Comparison of ENCODE assay signal across 17 cellular contexts in the genomic region with DNA sequence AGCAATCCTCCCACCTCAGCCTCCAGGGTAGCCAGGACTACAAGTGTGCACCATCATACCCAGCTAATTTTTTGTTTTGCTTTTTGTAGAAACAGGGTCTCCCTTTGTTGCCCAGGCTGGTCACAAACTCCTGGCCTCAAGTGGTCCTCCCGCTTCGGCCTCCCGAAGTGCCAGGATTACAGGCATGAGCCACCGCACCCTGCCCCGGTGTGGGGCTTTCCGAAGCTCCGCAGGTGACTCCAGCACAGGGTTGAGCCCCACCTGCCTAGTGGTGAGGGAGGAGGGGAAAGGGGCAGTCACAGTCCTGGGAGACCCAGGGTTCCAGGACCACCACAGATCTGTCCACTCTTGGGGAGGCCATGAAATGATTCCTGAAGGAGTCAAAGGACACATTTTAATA. TPM values are rescaled to one million over a fixed set of nuclear protein-coding genes. Genes with fewer than 3 reads are reported as not detected.
A peak's percentile ranks its signal among the peaks of the same experiment; 100 is the strongest.
DNase-seq lines count a peak whose midpoint lies in the region; ATAC-seq and TF ChIP-seq lines count a peak whose summit lies in the region.
"Had no signal": no experiment of that assay in that cellular context is flagged by ENCODE, and none has a peak within 500 bp of the region (broad histone marks: within the 10 kb centered on the region; RNA-seq: fewer than 3 reads in every experiment).

No MANE protein-coding gene starts in this region.

- CTCF ChIA-PET in PC-9 (lab: Charles Lee): interaction anchor here (0.6 to 2.1 kb wide), 20 partner anchors 16 to 486 kb away, joined by 3 to 43 read pairs (median 4); a partner anchor contains a TSS

- WGBS in right lobe of liver (ENCODE audit: insufficient coverage, low coverage, low lambda C conversion rate, missing lambda C conversion rate): no CpG with 5 or more reads among the region's 7 CpGs

- H3K27me3 Mint-ChIP-seq in GM23338 (ENCODE audit: insufficient read depth, low read depth, poor library complexity): peaks cover 7% of the 10 kb centered on the region
- no peaks in the 10 kb centered on the region for H3K27me3 Mint-ChIP-seq in activated naive CD8-positive, alpha-beta T cell treated with anti-CD3 and anti-CD28 coated beads for 36 hours

- H3K36me3 Mint-ChIP-seq in GM23338 (ENCODE audit: low read depth): no peaks in the 10 kb centered on the region
- no peaks in the 10 kb centered on the region for H3K36me3 Mint-ChIP-seq in activated naive CD8-positive, alpha-beta T cell treated with anti-CD3 and anti-CD28 coated beads for 36 hours

- DNase-seq in GM23338 (ENCODE audit: low spot score) (no peak), PC-9 (no peak), right lobe of liver (peak in 2 of 3 donors; percentile 16 to 53), occipital lobe (lab: John Stamatoyannopoulos, UW) (no peak), ecto neural progenitor cell (ENCODE audit: low spot score) (no peak)
- no peak for DNase-seq in activated naive CD8-positive, alpha-beta T cell treated with anti-CD3 and anti-CD28 coated beads for 36 hours

- H3K4me1 ChIP-seq in GM23338 (ENCODE audit: insufficient read depth): peaks cover 6% of the 10 kb centered on the region; the same call in 1 of the 2 replicates
- peaks cover 5% of the 10 kb centered on the region; the same call in 1 of the 2 replicates for H3K4me1 ChIP-seq in PC-9 (replicated peaks; ENCODE audit: insufficient read depth)
- H3K4me1 ChIP-seq in right lobe of liver: peaks cover 0 to 20% (median 6%) of the 10 kb centered on the region in 4 donors
- peaks cover 9% of the 10 kb centered on the region for H3K4me1 ChIP-seq in skeletal muscle satellite cell (ENCODE audit: control insufficient read depth, insufficient read depth, low read length)

- H3K27me3 ChIP-seq in GM23338 (ENCODE audit: insufficient read depth) (no peaks in the 10 kb centered on the region), PC-9 (ENCODE audit: insufficient read depth, low read depth) (no peaks in the 10 kb centered on the region), right lobe of liver (no peaks in the 10 kb centered on the region), skeletal muscle satellite cell (ENCODE audit: control insufficient read depth, insufficient read depth, low read length) (no peaks in the 10 kb centered on the region)
- H3K27me3 ChIP-seq: breast epithelium had no signal

- H3K27ac ChIP-seq in GM23338 (ENCODE audit: low read depth): no peak overlapping the region
- H3K27ac ChIP-seq in PC-9: no peak overlapping the region
- H3K27ac ChIP-seq in right lobe of liver: no peak overlapping the region
- H3K27ac ChIP-seq: neutrophil had no signal

- no TSS peak for BruUV-seq in PC-9 (replicated peaks; lab: Mats Ljungman, UMichigan)

- H3K4me3 Mint-ChIP-seq in GM23338: no peak overlapping the region
- H3K4me3 Mint-ChIP-seq in activated naive CD8-positive, alpha-beta T cell treated with anti-CD3 and anti-CD28 coated beads for 36 hours: no peak overlapping the region
- H3K4me3 Mint-ChIP-seq: activated naive CD8-positive, alpha-beta T cell treated with anti-CD3 and anti-CD28 coated beads, Interleukin-2, amount 50 U/mL, for 24 hours; dendritic cell treated with granulocyte-macrophage colony-stimulating factor and Interleukin-4, amounts not matched to agents 40 ng/mL and 50 ng/mL, for 4 days; stimulated activated naive CD8-positive, alpha-beta T cell treated with anti-CD3 and anti-CD28 coated beads, Interleukin-15, Interleukin-2, amounts not matched to agents 100 ng/mL and 50 ng/mL, for 24 hours had no signal

- H3F3A ChIP-seq in GM23338 (replicated peaks; ENCODE audit: low read depth) (no peaks in the 10 kb centered on the region), PC-9 (ENCODE audit: insufficient read depth, low read depth) (peaks cover 6% of the 10 kb centered on the region; the same call in 1 of the 2 replicates)

- H3K9me3 ChIP-seq in PC-9 (ENCODE audit: insufficient read depth, low read depth): no peaks in the 10 kb centered on the region
- no peaks in the 10 kb centered on the region for H3K9me3 ChIP-seq in right lobe of liver
- no peaks in the 10 kb centered on the region for H3K9me3 ChIP-seq in skeletal muscle satellite cell (replicated peaks; ENCODE audit: low read length)
- H3K9me3 ChIP-seq: breast epithelium, neutrophil had no signal

- no peaks in the 10 kb centered on the region for H3K9me2 ChIP-seq in GM23338 (ENCODE audit: insufficient read depth)
- H3K9me2 ChIP-seq in PC-9 (ENCODE audit: insufficient read depth): no peaks in the 10 kb centered on the region

- peaks cover 4% of the 10 kb centered on the region; the same call in 1 of the 3 replicates for H3K9me3 Mint-ChIP-seq in GM23338
- H3K9me3 Mint-ChIP-seq in activated naive CD8-positive, alpha-beta T cell treated with anti-CD3 and anti-CD28 coated beads for 36 hours: no peaks in the 10 kb centered on the region
- H3K9me3 Mint-ChIP-seq: activated naive CD8-positive, alpha-beta T cell treated with anti-CD3 and anti-CD28 coated beads, Interleukin-2, amount 50 U/mL, for 24 hours; dendritic cell treated with granulocyte-macrophage colony-stimulating factor and Interleukin-4, amounts not matched to agents 40 ng/mL and 50 ng/mL, for 4 days; stimulated activated naive CD8-positive, alpha-beta T cell treated with anti-CD3 and anti-CD28 coated beads, Interleukin-15, Interleukin-2, amounts not matched to agents 100 ng/mL and 50 ng/mL, for 24 hours had no signal

- intact Hi-C loops in PC-9 (cut with micrococcal nuclease; ENCODE audit: unreplicated experiment): no loop called here
- intact Hi-C loops in right lobe of liver (cut with DNase I): loop anchor here in 1 of 2 donors (5.0 kb wide), 1 partner anchor 59 kb away; no protein-coding TSS in a partner anchor

- H2AFZ ChIP-seq in GM23338 (no peak overlapping the region), PC-9 (no peak overlapping the region)

- H4K20me1 ChIP-seq in GM23338 (replicated peaks; ENCODE audit: insufficient read depth) (no peaks in the 10 kb centered on the region), PC-9 (ENCODE audit: insufficient read depth) (no peaks in the 10 kb centered on the region)

- H3K36me3 ChIP-seq in GM23338 (ENCODE audit: insufficient read depth) (no peaks in the 10 kb centered on the region), PC-9 (ENCODE audit: low read depth) (no peaks in the 10 kb centered on the region), right lobe of liver (peaks cover 0 to 9% (median 2%) of the 10 kb centered on the region in 4 donors), skeletal muscle satellite cell (ENCODE audit: insufficient read depth, low read length) (no peaks in the 10 kb centered on the region)
- H3K36me3 ChIP-seq: breast epithelium, neutrophil had no signal

- H3K4me1 Mint-ChIP-seq in GM23338: peaks cover 18% of the 10 kb centered on the region
- H3K4me1 Mint-ChIP-seq in activated naive CD8-positive, alpha-beta T cell treated with anti-CD3 and anti-CD28 coated beads for 36 hours: peaks cover 2% of the 10 kb centered on the region

- POLR2A ChIA-PET in PC-9 (lab: Charles Lee; ENCODE audit: unreplicated experiment): interaction anchor here (0.7 kb wide), 1 partner anchor 637 kb away, joined by 3 read pairs; no protein-coding TSS in a partner anchor

- no peak overlapping the region for H3K4me3 ChIP-seq in GM23338
- H3K4me3 ChIP-seq in PC-9: no peak overlapping the region
- no peak overlapping the region for H3K4me3 ChIP-seq in right lobe of liver
- H3K4me3 ChIP-seq in skeletal muscle satellite cell (ENCODE audit: low read length): no peak overlapping the region

- ATAC-seq in GM23338: peak; percentile 17
- no peak for ATAC-seq in right lobe of liver
- ATAC-seq in HG03108 (IDR thresholded peaks at IDR 0.05; ENCODE audit: unreplicated experiment): no peak

- TF ChIP-seq CTCF in GM23338 (conservative IDR thresholded peaks at IDR 0.05; ENCODE audit: low read depth in 2 of 2): no peak
- TF ChIP-seq CTCF in PC-9 (conservative IDR thresholded peaks at IDR 0.05): no peak
- TF ChIP-seq CTCF in right lobe of liver (IDR thresholded peaks at IDR 0.05): no peak

- no peak overlapping the region for H3K27ac Mint-ChIP-seq in GM23338
- H3K27ac Mint-ChIP-seq in activated naive CD8-positive, alpha-beta T cell treated with anti-CD3 and anti-CD28 coated beads for 36 hours: no peak overlapping the region
- H3K27ac Mint-ChIP-seq: activated naive CD8-positive, alpha-beta T cell treated with anti-CD3 and anti-CD28 coated beads, Interleukin-2, amount 50 U/mL, for 24 hours; dendritic cell treated with granulocyte-macrophage colony-stimulating factor and Interleukin-4, amounts not matched to agents 40 ng/mL and 50 ng/mL, for 4 days; stimulated activated naive CD8-positive, alpha-beta T cell treated with anti-CD3 and anti-CD28 coated beads, Interleukin-15, Interleukin-2, amounts not matched to agents 100 ng/mL and 50 ng/mL, for 24 hours had no signal

- H3K9ac ChIP-seq in skeletal muscle satellite cell (ENCODE audit: low read depth, low read length): peak overlapping the region; percentile 1

- TF ChIP-seq POLR2A in right lobe of liver (IDR thresholded peaks at IDR 0.05): no peak

- H3K79me2 ChIP-seq in GM23338 (replicated peaks; ENCODE audit: insufficient read depth): no peaks in the 10 kb centered on the region
- H3K79me2 ChIP-seq in PC-9 (ENCODE audit: low read depth): no peaks in the 10 kb centered on the region

- no peak overlapping the region for H3K4me2 ChIP-seq in GM23338
- 0 out of 2 replicates have a peak overlapping the region, but pooled peaks have one; percentile 52 for H3K4me2 ChIP-seq in PC-9
- H3K4me2 ChIP-seq in skeletal muscle satellite cell (ENCODE audit: low read length): peak overlapping the region; percentile 78

RNA-seq across cellular contexts. Expression of a gene that starts 5.2 kb away (rescaled TPM):
- not detected in 2 replicates for total RNA-seq in GM23338 (2014; rRNA removed; shearing (Covaris generic))
- not detected in 2 replicates for polyA plus RNA-seq in GM23338 (2016; fragmentation: Nextera tagmentation; extraction: Ambion mirVana)
- total RNA-seq in PC-9 (2021) (not detected in 2 replicates), right lobe of liver (not detected), occipital lobe (not detected)
- total RNA-seq in skeletal muscle satellite cell (2012; rRNA removed): not detected in 2 replicates
- not detected for total RNA-seq in activated naive CD8-positive, alpha-beta T cell treated with anti-CD3 and anti-CD28 coated beads for 36 hours
- total RNA-seq: breast epithelium, left lobe of liver, mucosa of gallbladder, NCI-H460 had no signal
- polyA plus RNA-seq: esophagus had no signal

RNA-seq across cellular contexts. Expression of a gene that starts 19.0 kb away (rescaled TPM):
- total RNA-seq in GM23338 (2014; rRNA removed; shearing (Covaris generic)): 21.4 and 26.9 TPM in 2 replicates
- polyA plus RNA-seq in GM23338 (2016; fragmentation: Nextera tagmentation; extraction: Ambion mirVana): 17.4 and 22.4 TPM in 2 replicates
- total RNA-seq in PC-9 (2021): 86.3 and 88.1 TPM in 2 replicates
- 100 to 1,000 TPM in 2 of 6 experiments, 10 to 100 TPM in 4; 57.5 to 129 (median 77.9) TPM for total RNA-seq in right lobe of liver
- total RNA-seq in skeletal muscle satellite cell (2012; rRNA removed): 0.22 and 0.25 TPM in 2 replicates
- 0.16 TPM for total RNA-seq in occipital lobe
- total RNA-seq in activated naive CD8-positive, alpha-beta T cell treated with anti-CD3 and anti-CD28 coated beads for 36 hours: under 1 TPM; 0.31 to 0.40 TPM

RNA-seq across cellular contexts. Expression of a gene that starts 55.8 kb away (rescaled TPM):
- total RNA-seq in GM23338 (2014; rRNA removed; shearing (Covaris generic)): 57.4 and 59.6 TPM in 2 replicates
- 160 and 178 TPM in 2 replicates for polyA plus RNA-seq in GM23338 (2016; fragmentation: Nextera tagmentation; extraction: Ambion mirVana)
- total RNA-seq in PC-9 (2021) (221 and 238 TPM in 2 replicates), right lobe of liver (10 to 100 TPM; 29.4 to 56.3 (median 49.7) TPM), occipital lobe (29.0 TPM)
- 41.6 and 46.3 TPM in 2 replicates for total RNA-seq in skeletal muscle satellite cell (2012; rRNA removed)
- total RNA-seq in activated naive CD8-positive, alpha-beta T cell treated with anti-CD3 and anti-CD28 coated beads for 36 hours: 100 to 1,000 TPM; 162 to 164 TPM

Comparison
In these comparisons a context has a peak if more than half of its experiments do, and no peak if none do; other contexts are left out.
1. DNase-seq: peak in right lobe of liver (2 of 3); none in GM23338 (single experiment), PC-9 (0 of 2), occipital lobe (single experiment), activated naive CD8-positive, alpha-beta T cell treated with anti-CD3 and anti-CD28 coated beads for 36 hours (single experiment) and ecto neural progenitor cell (single experiment).
2. RNA of a gene that starts 19.0 kb away (total RNA-seq): 86.3 to 88.1 TPM in PC-9, 57.5 to 129 TPM in right lobe of liver and 21.4 to 26.9 TPM in GM23338; 0.31 to 0.40 TPM in activated naive CD8-positive, alpha-beta T cell treated with anti-CD3 and anti-CD28 coated beads for 36 hours and 0.16 TPM in occipital lobe (single experiment); every median in the first group is over 10 times any median in the second.